In genomic region chr1:247111636-247112478, GRCh38 we compare ENCODE assay signal across 9 cellular contexts. TPM values are rescaled to one million over a fixed set of nuclear protein-coding genes. Genes with fewer than 3 reads are reported as not detected.
DNase-seq lines count a peak whose midpoint lies in the region; ATAC-seq and TF ChIP-seq lines count a peak whose summit lies in the region.
"Had no signal": no experiment of that assay in that cellular context is flagged by ENCODE, and none has a peak within 500 bp of the region (broad histone marks: within the 10 kb centered on the region; RNA-seq: fewer than 3 reads in every experiment).

No MANE protein-coding gene starts in this region.

- H3K27ac Mint-ChIP-seq in endothelial cell (ENCODE audit: unreplicated experiment) = no peak overlapping the region

- H3K36me3 Mint-ChIP-seq in endothelial cell (ENCODE audit: low read depth, unreplicated experiment) = peaks cover 8% of the 10 kb centered on the region

- H3K36me3 ChIP-seq in lower lobe of right lung (no peaks in the 10 kb centered on the region), suprapubic skin (no peaks in the 10 kb centered on the region)

- H3K9me3 Mint-ChIP-seq in endothelial cell (ENCODE audit: unreplicated experiment) = no peaks in the 10 kb centered on the region

- ATAC-seq in lower lobe of right lung = peak; percentile 95

- H3K27me3 ChIP-seq in lower lobe of right lung (ENCODE audit: low read depth) = no peaks in the 10 kb centered on the region
- no peaks in the 10 kb centered on the region for H3K27me3 ChIP-seq in suprapubic skin

- H3K9me3 ChIP-seq in lower lobe of right lung (no peaks in the 10 kb centered on the region), suprapubic skin (no peaks in the 10 kb centered on the region)

- TF ChIP-seq CTCF in endothelial cell (IDR thresholded peaks at IDR 0.05; ENCODE audit: unreplicated experiment) = no peak
- TF ChIP-seq CTCF in lower lobe of right lung (IDR thresholded peaks at IDR 0.05) = no peak
- no peak for TF ChIP-seq CTCF in suprapubic skin (IDR thresholded peaks at IDR 0.05)

- H3K27me3 Mint-ChIP-seq in endothelial cell (ENCODE audit: unreplicated experiment) = peaks cover 22% of the 10 kb centered on the region

- intact Hi-C loops in lower lobe of right lung (cut with DNase I) = no loop called here

- peak in 1 of 2 donors; percentile 52 for TF ChIP-seq POLR2A in suprapubic skin (IDR thresholded peaks at IDR 0.05)

- H3K4me3 ChIP-seq in lower lobe of right lung (peak overlapping the region; percentile 61), suprapubic skin (peak overlapping the region; percentile 79)

- peaks cover 5% of the 10 kb centered on the region for H3K4me1 Mint-ChIP-seq in endothelial cell (ENCODE audit: unreplicated experiment)

- peak in 2 of 3 experiments; percentile 58 to 65 for DNase-seq in NCI-H1417 (lab: John Stamatoyannopoulos, UW)
- no peak for DNase-seq in NCI-H1417 treated with DMSO at 0.1 percent for 48 hours (lab: John Stamatoyannopoulos, UW)
- peak; percentile 68 for DNase-seq in RKO (ENCODE audit: low spot score)
- peak; percentile 36 for DNase-seq in endothelial cell (ENCODE audit: low spot score)
- peak; percentile 85 for DNase-seq in lower lobe of right lung
- DNase-seq in suprapubic skin (ENCODE audit: low spot score in 2 of 2) = peak in 1 of 2 donors; percentile 78
- DNase-seq in NOMO-1 treated with DMSO at 0.1 percent for 48 hours (lab: John Stamatoyannopoulos, UW; ENCODE audit: unreplicated experiment) = no peak
- DNase-seq in UCSD-AML1 (lab: John Stamatoyannopoulos, UW; ENCODE audit: unreplicated experiment) = no peak
- DNase-seq: DND-41 had no signal

- no CpG with 5 or more reads among the region's 88 CpGs for WGBS in suprapubic skin

- TF ChIP-seq EP300 in suprapubic skin (IDR thresholded peaks at IDR 0.05) = no peak

- H3K27ac ChIP-seq in lower lobe of right lung (peak overlapping the region; percentile 85), suprapubic skin (peak overlapping the region; percentile 76)

- H3K4me1 ChIP-seq in lower lobe of right lung (peaks cover 15% of the 10 kb centered on the region), suprapubic skin (peaks cover 22% of the 10 kb centered on the region)

- H3K4me3 Mint-ChIP-seq in endothelial cell (ENCODE audit: unreplicated experiment) = no peak overlapping the region

RNA-seq across cellular contexts. Expression of gene ZNF669, which starts 7.7 kb away (rescaled TPM):
- total RNA-seq in endothelial cell (ENCODE audit: unreplicated experiment) = 21.7 TPM
- 9.0 TPM for total RNA-seq in lower lobe of right lung
- total RNA-seq in suprapubic skin = 10 to 100 TPM in 1 of 4 donors, 1 to 10 TPM in 3; 4.6 to 10.5 (median 5.8) TPM

RNA-seq across cellular contexts. Expression of gene ZNF670, which starts 33.2 kb away (rescaled TPM):
- 9.7 TPM for total RNA-seq in endothelial cell (ENCODE audit: unreplicated experiment)
- total RNA-seq in lower lobe of right lung = 3.2 TPM
- 1 to 10 TPM; 2.1 to 4.3 (median 2.5) TPM for total RNA-seq in suprapubic skin

RNA-seq across cellular contexts. Expression of gene ZNF124, which starts 60.0 kb away (rescaled TPM):
- total RNA-seq in endothelial cell (ENCODE audit: unreplicated experiment) (138 TPM), lower lobe of right lung (29.1 TPM), suprapubic skin (10 to 100 TPM; 12.6 to 15.1 (median 14.4) TPM)

Comparison
In these comparisons a context has a peak if more than half of its experiments do, and no peak if none do; other contexts are left out.
1. DNase-seq: peak in NCI-H1417 (2 of 3), RKO (single experiment), endothelial cell (single experiment) and lower lobe of right lung (single experiment); none in NCI-H1417 treated with DMSO at 0.1 percent for 48 hours (single experiment), NOMO-1 treated with DMSO at 0.1 percent for 48 hours (single experiment) and UCSD-AML1 (single experiment).